ENCODE assay signal across 1 cellular context in the genomic region with DNA sequence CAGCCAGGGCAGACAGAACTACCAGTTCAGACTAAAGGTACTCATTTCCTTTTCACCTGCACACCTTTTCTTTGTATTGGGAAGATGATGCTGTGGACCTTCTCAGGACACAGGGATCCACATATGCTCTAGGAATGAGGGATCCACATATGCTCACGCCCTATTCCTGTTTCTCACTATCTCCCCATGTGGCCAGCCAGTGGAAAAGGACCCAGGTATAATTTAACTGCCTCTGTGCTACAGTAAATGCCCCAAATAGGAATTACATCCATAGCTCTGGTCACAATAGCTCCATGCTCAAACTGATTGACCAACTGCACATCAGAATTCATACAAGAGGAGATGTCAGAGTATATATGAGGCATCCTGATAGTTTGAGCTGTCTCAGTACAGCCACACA.
TF ChIP-seq lines count a peak whose summit lies in the region.

No MANE protein-coding gene starts in this region.

TF ChIP-seq in HepG2, 621 proteins besides CTCF, POLR2A, EP300 and RAD21 (continued from another document):
- TF ChIP-seq, protein P1, sequence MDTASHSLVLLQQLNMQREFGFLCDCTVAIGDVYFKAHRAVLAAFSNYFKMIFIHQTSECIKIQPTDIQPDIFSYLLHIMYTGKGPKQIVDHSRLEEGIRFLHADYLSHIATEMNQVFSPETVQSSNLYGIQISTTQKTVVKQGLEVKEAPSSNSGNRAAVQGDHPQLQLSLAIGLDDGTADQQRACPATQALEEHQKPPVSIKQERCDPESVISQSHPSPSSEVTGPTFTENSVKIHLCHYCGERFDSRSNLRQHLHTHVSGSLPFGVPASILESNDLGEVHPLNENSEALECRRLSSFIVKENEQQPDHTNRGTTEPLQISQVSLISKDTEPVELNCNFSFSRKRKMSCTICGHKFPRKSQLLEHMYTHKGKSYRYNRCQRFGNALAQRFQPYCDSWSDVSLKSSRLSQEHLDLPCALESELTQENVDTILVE (CRISPR knock-in tag; IDR thresholded peaks at IDR 0.05), result no peak
- TF ChIP-seq SOX5 (CRISPR knock-in tag; IDR thresholded peaks at IDR 0.05; ENCODE audit: borderline replicate concordance), result no peak
